In genomic region chr14:20620798-20621478, GRCh38 we compare ENCODE assay signal across 32 cellular contexts. TPM values are rescaled to one million over a fixed set of nuclear protein-coding genes. Genes with fewer than 3 reads are reported as not detected.
"Had no signal": no experiment of that assay in that cellular context is flagged by ENCODE, and none has a peak within 500 bp of the region (broad histone marks: within the 10 kb centered on the region; RNA-seq: fewer than 3 reads in every experiment).

No MANE protein-coding gene starts in this region.

- H3K27me3 ChIP-seq: foreskin keratinocyte, ovary had no signal

- ATAC-seq: activated CD4-positive, CD25-positive, alpha-beta regulatory T cell treated with anti-CD3 and anti-CD28 coated beads, Interleukin-2, amount 50 U/mL, for 24 hours; foreskin keratinocyte; heart left ventricle; stimulated activated memory B cell treated with anti-CD40 and anti-IgM and Interleukin-4, amounts not matched to agents 10 μg/mL and 1 μg/mL and 100 μg/mL, for 72 hours; stimulated activated naive CD8-positive, alpha-beta T cell treated with anti-CD3 and anti-CD28 coated beads, Interleukin-15, amount 100 ng/mL, for 72 hours had no signal

- H3K36me3 ChIP-seq: esophagus muscularis mucosa, heart left ventricle, ovary, prostate gland, sigmoid colon, WERI-Rb-1 had no signal

- H3K4me3 ChIP-seq: esophagus muscularis mucosa, heart left ventricle, ovary, prostate gland, sigmoid colon, smooth muscle cell had no signal

- FAIRE-seq: astrocyte, kidney had no signal

- H3K4me2 ChIP-seq: smooth muscle cell had no signal

- H3K9me3 ChIP-seq: esophagus muscularis mucosa, ovary, prostate gland, sigmoid colon had no signal

- H3K27ac ChIP-seq: esophagus muscularis mucosa, foreskin keratinocyte, heart left ventricle, ovary, prostate gland, sigmoid colon, WERI-Rb-1 had no signal

- H3K4me1 ChIP-seq: foreskin keratinocyte, prostate gland had no signal

- DNase-seq: activated CD4-positive, alpha-beta T cell treated with anti-CD3 and anti-CD28 coated beads for 48 hours; activated CD4-positive, alpha-beta T cell treated with anti-CD3 and anti-CD28 coated beads, Interleukin-2, amount 50 U/mL, for 48 hours; activated CD8-positive, alpha-beta memory T cell treated with anti-CD3 and anti-CD28 coated beads for 24 hours; activated gamma-delta T cell; activated naive CD4-positive, alpha-beta T cell treated with anti-CD3 and anti-CD28 coated beads, Interleukin-2, amount 50 U/mL, for 16 hours; amniotic stem cell; caudate nucleus; foreskin keratinocyte; heart left ventricle; hypothalamus; immature natural killer cell; kidney; naive B cell; ovary; retina; sigmoid colon; stimulated activated CD4-positive, alpha-beta T cell treated with anti-CD3 and anti-CD28 coated beads, Interleukin-1b, Interleukin-23, amount 100 ng/mL, for 48 hours; stimulated activated CD4-positive, alpha-beta T cell treated with anti-CD3 and anti-CD28 coated beads, Interleukin-4, amount 100 ng/mL, for 4 hours; stimulated activated CD8-positive, alpha-beta memory T cell treated with anti-CD3 and anti-CD28 coated beads, Interleukin-4, amount 100 ng/mL, for 48 hours; stimulated activated naive CD8-positive, alpha-beta T cell treated with anti-CD3 and anti-CD28 coated beads, Interleukin-15, amount 100 ng/mL, for 72 hours; substantia nigra; T1000; WERI-Rb-1 had no signal

RNA-seq across cellular contexts. Expression of gene OR6S1, which starts 20.6 kb away (rescaled TPM):
- total RNA-seq: astrocyte, esophagus muscularis mucosa, foreskin keratinocyte, heart left ventricle, kidney, lung microvascular endothelial cell, ovary, prostate gland, sigmoid colon, smooth muscle cell had no signal
- polyA plus RNA-seq: foreskin keratinocyte, heart left ventricle, immature natural killer cell, neural cell, ovary, sigmoid colon, smooth muscle cell, thymus had no signal

RNA-seq across cellular contexts. Expression of gene RNASE12, which starts 29.8 kb away (rescaled TPM):
- total RNA-seq: astrocyte, esophagus muscularis mucosa, foreskin keratinocyte, heart left ventricle, kidney, lung microvascular endothelial cell, ovary, prostate gland, sigmoid colon, smooth muscle cell had no signal
- polyA plus RNA-seq: foreskin keratinocyte, heart left ventricle, immature natural killer cell, neural cell, ovary, sigmoid colon, smooth muscle cell, thymus had no signal

RNA-seq across cellular contexts. Expression of gene RNASE11, which starts 33.1 kb away (rescaled TPM):
- total RNA-seq: astrocyte, esophagus muscularis mucosa, foreskin keratinocyte, heart left ventricle, kidney, lung microvascular endothelial cell, ovary, sigmoid colon, smooth muscle cell had no signal
- polyA plus RNA-seq: foreskin keratinocyte, heart left ventricle, immature natural killer cell, neural cell, sigmoid colon, smooth muscle cell had no signal
